In the genomic region with DNA sequence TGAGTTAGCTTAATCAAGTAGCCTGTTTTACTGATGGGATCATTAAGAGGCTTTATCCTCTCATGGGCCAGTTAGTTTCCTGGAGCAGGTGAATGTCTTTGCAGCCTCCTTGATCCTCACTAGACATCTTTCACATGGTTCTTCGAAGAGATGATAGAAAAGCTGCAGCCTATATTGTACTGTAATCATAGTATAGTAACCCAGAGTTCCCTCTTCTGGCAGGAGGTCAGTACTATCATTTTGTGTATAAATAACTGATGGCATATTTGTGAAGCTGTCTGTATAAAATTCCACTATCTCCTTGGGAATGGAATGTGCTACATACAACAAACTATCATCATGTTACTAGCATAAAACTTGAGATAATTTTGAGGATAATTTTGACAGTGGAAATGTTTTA, we compare ENCODE assay signal across 18 cellular contexts.
DNase-seq lines count a peak whose midpoint lies in the region; ATAC-seq and TF ChIP-seq lines count a peak whose summit lies in the region.
"Had no signal": no experiment of that assay in that cellular context is flagged by ENCODE, and none has a peak within 500 bp of the region (broad histone marks: within the 10 kb centered on the region; RNA-seq: fewer than 3 reads in every experiment).

No MANE protein-coding gene starts in this region.

- H3K27me3 ChIP-seq in foreskin keratinocyte, result peaks cover 13% of the 10 kb centered on the region
- H3K27me3 ChIP-seq: tibial artery had no signal

- H3K27ac ChIP-seq in foreskin keratinocyte, result no peak overlapping the region
- H3K27ac ChIP-seq: coronary artery, tibial artery had no signal

- peak; percentile 31 for ATAC-seq in foreskin keratinocyte
- no peak for ATAC-seq in GM21786 (IDR thresholded peaks at IDR 0.05; ENCODE audit: unreplicated experiment)
- ATAC-seq: activated CD8-positive, alpha-beta memory T cell treated with anti-CD3 and anti-CD28 coated beads, Interleukin-2, amount 10 ng/mL, durations not matched to agents 7 days and 5 days had no signal

- TF ChIP-seq EP300 in Ishikawa (IDR thresholded peaks at IDR 0.05; ENCODE audit: borderline replicate concordance), result no peak

- TF ChIP-seq RAD21 in Ishikawa (IDR thresholded peaks at IDR 0.05; ENCODE audit: low read depth), result peak; percentile 9; the same call in 1 of the 2 replicates

- no peaks in the 10 kb centered on the region for H3K4me1 ChIP-seq in foreskin keratinocyte
- H3K4me1 ChIP-seq: tibial artery had no signal

- peak; percentile 43 for TF ChIP-seq CTCF in foreskin keratinocyte (conservative IDR thresholded peaks at IDR 0.05)

- peak; percentile 20 for DNase-seq in DMS 273 (lab: John Stamatoyannopoulos, UW; ENCODE audit: unreplicated experiment)
- DNase-seq in DMS 273 treated with DMSO at 0.1 percent for 48 hours (lab: John Stamatoyannopoulos, UW), result no peak
- peak; percentile 61 for DNase-seq in RKO (ENCODE audit: low spot score)
- no peak for DNase-seq in foreskin keratinocyte
- no peak for DNase-seq in occipital lobe (lab: John Stamatoyannopoulos, UW)
- DNase-seq in amniotic stem cell (lab: John Stamatoyannopoulos, UW), result no peak
- DNase-seq: 8988T; activated CD8-positive, alpha-beta memory T cell treated with anti-CD3 and anti-CD28 coated beads, Interleukin-2, amount 10 ng/mL, durations not matched to agents 7 days and 5 days; activated naive CD8-positive, alpha-beta T cell treated with anti-CD3 and anti-CD28 coated beads, Interleukin-2, amount 10 ng/mL, durations not matched to agents 7 days and 5 days; DMS79; H7; immature natural killer cell; NCI-H2081; stimulated activated CD4-positive, alpha-beta T cell treated with anti-CD3 and anti-CD28 coated beads, Interleukin-12 subunit alpha, Interleukin-12 subunit beta, amount 100 ng/mL, for 4 hours; tibial artery had no signal

TF ChIP-seq in Ishikawa, 13 proteins besides CTCF, POLR2A, EP300 and RAD21:
- TF ChIP-seq, protein P1, sequence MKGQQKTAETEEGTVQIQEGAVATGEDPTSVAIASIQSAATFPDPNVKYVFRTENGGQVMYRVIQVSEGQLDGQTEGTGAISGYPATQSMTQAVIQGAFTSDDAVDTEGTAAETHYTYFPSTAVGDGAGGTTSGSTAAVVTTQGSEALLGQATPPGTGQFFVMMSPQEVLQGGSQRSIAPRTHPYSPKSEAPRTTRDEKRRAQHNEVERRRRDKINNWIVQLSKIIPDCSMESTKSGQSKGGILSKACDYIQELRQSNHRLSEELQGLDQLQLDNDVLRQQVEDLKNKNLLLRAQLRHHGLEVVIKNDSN (IDR thresholded peaks at IDR 0.05), result no peak
- TF ChIP-seq CEBPB (IDR thresholded peaks at IDR 0.05) (no peak), FOXM1 (IDR thresholded peaks at IDR 0.05; ENCODE audit: borderline replicate concordance, low read depth) (no peak), ZBTB7A (IDR thresholded peaks at IDR 0.05; ENCODE audit: low read depth) (no peak), YY1 (IDR thresholded peaks at IDR 0.05; ENCODE audit: low read depth) (no peak), TEAD4 (IDR thresholded peaks at IDR 0.05) (no peak), NFIC (IDR thresholded peaks at IDR 0.05) (no peak), TCF12 (IDR thresholded peaks at IDR 0.05; ENCODE audit: low read depth) (no peak), EGR1 (IDR thresholded peaks at IDR 0.05) (no peak), CREB1 (IDR thresholded peaks at IDR 0.05; ENCODE audit: low read depth) (no peak), TAF1 (IDR thresholded peaks at IDR 0.05; ENCODE audit: low read depth) (no peak)
- TF ChIP-seq, protein P2, sequence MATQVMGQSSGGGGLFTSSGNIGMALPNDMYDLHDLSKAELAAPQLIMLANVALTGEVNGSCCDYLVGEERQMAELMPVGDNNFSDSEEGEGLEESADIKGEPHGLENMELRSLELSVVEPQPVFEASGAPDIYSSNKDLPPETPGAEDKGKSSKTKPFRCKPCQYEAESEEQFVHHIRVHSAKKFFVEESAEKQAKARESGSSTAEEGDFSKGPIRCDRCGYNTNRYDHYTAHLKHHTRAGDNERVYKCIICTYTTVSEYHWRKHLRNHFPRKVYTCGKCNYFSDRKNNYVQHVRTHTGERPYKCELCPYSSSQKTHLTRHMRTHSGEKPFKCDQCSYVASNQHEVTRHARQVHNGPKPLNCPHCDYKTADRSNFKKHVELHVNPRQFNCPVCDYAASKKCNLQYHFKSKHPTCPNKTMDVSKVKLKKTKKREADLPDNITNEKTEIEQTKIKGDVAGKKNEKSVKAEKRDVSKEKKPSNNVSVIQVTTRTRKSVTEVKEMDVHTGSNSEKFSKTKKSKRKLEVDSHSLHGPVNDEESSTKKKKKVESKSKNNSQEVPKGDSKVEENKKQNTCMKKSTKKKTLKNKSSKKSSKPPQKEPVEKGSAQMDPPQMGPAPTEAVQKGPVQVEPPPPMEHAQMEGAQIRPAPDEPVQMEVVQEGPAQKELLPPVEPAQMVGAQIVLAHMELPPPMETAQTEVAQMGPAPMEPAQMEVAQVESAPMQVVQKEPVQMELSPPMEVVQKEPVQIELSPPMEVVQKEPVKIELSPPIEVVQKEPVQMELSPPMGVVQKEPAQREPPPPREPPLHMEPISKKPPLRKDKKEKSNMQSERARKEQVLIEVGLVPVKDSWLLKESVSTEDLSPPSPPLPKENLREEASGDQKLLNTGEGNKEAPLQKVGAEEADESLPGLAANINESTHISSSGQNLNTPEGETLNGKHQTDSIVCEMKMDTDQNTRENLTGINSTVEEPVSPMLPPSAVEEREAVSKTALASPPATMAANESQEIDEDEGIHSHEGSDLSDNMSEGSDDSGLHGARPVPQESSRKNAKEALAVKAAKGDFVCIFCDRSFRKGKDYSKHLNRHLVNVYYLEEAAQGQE (IDR thresholded peaks at IDR 0.05; ENCODE audit: low read depth), result no peak
- TF ChIP-seq, protein P3, sequence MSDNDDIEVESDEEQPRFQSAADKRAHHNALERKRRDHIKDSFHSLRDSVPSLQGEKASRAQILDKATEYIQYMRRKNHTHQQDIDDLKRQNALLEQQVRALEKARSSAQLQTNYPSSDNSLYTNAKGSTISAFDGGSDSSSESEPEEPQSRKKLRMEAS (IDR thresholded peaks at IDR 0.05), result no peak
TF ChIP-seq in Ishikawa: peak in this region for 0.

Comparison
In these comparisons a context has a peak if more than half of its experiments do, and no peak if none do; other contexts are left out.
1. DNase-seq: peak in DMS 273 (single experiment) and RKO (single experiment); none in DMS 273 treated with DMSO at 0.1 percent for 48 hours (single experiment), foreskin keratinocyte (0 of 2), occipital lobe (single experiment) and amniotic stem cell (single experiment).